8 cellular contexts compared by ENCODE assay signal in the genomic region with DNA sequence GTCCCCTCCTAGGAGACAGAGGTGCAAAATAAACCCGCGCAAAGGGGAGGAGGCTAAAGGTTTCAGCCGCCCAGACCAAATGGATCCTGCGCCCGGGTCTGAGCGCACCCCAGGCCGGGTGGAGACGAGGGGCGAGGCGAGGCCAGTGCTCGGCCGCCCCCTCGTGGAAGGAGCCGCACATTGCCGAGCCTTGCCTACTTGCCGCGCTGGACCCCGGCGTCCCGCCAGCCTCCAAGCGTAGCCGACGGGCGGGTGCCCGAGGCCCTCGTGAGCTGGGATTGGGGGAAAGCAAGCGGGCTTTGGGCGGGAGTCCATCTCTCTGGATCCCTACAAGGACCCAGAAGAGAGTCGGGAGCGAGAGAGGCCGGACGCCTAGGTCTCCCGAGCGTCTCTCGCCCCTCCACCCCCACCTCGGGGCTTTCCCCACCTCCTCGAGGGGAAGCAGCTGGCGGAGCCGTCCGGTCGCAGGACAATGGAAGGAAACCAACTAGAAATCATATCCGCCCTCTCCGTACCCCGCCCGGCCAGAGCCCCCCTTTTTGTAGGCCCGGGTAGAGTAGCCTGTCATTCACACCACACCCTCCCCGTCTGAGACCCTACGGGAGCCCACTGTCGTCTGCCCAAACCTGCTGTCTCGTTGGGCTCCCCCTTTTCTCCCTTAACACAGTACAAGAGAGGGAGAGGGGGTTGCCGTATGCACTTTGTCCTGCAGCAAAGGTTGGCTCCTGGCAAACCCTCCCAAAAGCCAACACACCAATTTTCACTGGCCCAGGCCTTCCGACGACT. TPM values are rescaled to one million over a fixed set of nuclear protein-coding genes. Genes with fewer than 3 reads are reported as not detected.
DNase-seq lines count a peak whose midpoint lies in the region; ATAC-seq and TF ChIP-seq lines count a peak whose summit lies in the region.

No MANE protein-coding gene starts in this region.

- BruUV-seq in Calu3 (replicated peaks; lab: Mats Ljungman, UMichigan) = no TSS peak

- H3K27me3 ChIP-seq in Karpas-422 (ENCODE audit: low read length) = no peaks in the 10 kb centered on the region
- H3K27me3 ChIP-seq in adipocyte (replicated peaks; ENCODE audit: control insufficient read depth, insufficient read depth, low read length) = no peaks in the 10 kb centered on the region

- H3K9me3 ChIP-seq in Karpas-422 (ENCODE audit: low read length) (no peaks in the 10 kb centered on the region), adipocyte (ENCODE audit: control insufficient read depth, low read length) (no peaks in the 10 kb centered on the region)

- H4K20me1 ChIP-seq in Karpas-422 (ENCODE audit: insufficient read depth, low read depth, low read length) = no peaks in the 10 kb centered on the region

- intact Hi-C loops in Calu3 (cut with micrococcal nuclease; ENCODE audit: unreplicated experiment) = no loop called here
- intact Hi-C loops in left ventricle myocardium superior (cut with micrococcal nuclease) = no loop called here

- DNase-seq in Calu3 = peak; percentile 81
- peak; percentile 90 for DNase-seq in Karpas-422
- peak; percentile 30 for DNase-seq in SW480 (ENCODE audit: low spot score)
- peak; percentile 90 for DNase-seq in adipocyte (ENCODE audit: low read depth)
- peak; percentile 91 for DNase-seq in left ventricle myocardium superior
- DNase-seq in pulmonary artery endothelial cell (ENCODE audit: low read depth, low spot score) = peak; percentile 91

- H3K4me1 ChIP-seq in Karpas-422 (ENCODE audit: low read length) (peaks cover 7% of the 10 kb centered on the region), adipocyte (ENCODE audit: control insufficient read depth, insufficient read depth, low read length) (peaks cover 44% of the 10 kb centered on the region)

- ATAC-seq in GM21515 (IDR thresholded peaks at IDR 0.05; ENCODE audit: unreplicated experiment) (peak; percentile 53), left ventricle myocardium superior (peak; percentile 66), HG03135 (IDR thresholded peaks at IDR 0.05; ENCODE audit: unreplicated experiment) (no peak)

- peak overlapping the region; percentile 47 for H3K4me2 ChIP-seq in Karpas-422 (ENCODE audit: low read depth, low read length, poor library complexity, severe bottlenecking)

- peak; percentile 70 for TF ChIP-seq CTCF in Calu3 (IDR thresholded peaks at IDR 0.05; ENCODE audit: unreplicated experiment)

- H3K36me3 ChIP-seq in Karpas-422 (ENCODE audit: insufficient read depth, low read length) = no peaks in the 10 kb centered on the region
- H3K36me3 ChIP-seq in adipocyte (ENCODE audit: control insufficient read depth, insufficient read depth, low read length, severe bottlenecking) = no peaks in the 10 kb centered on the region

- H3K4me3 ChIP-seq in Karpas-422 (ENCODE audit: low read length) = no peak overlapping the region; the same call in 1 of the 2 replicates
- H3K4me3 ChIP-seq in adipocyte (ENCODE audit: low read length) = peak overlapping the region; percentile 71

- no peaks in the 10 kb centered on the region for H3K4me1 Mint-ChIP-seq in Calu3 (ENCODE audit: low read depth, unreplicated experiment)

- H3K4me3 Mint-ChIP-seq in Calu3 (ENCODE audit: low read depth, unreplicated experiment) = peak overlapping the region; percentile 44

- no peak overlapping the region for H2AFZ ChIP-seq in Karpas-422 (ENCODE audit: low read length)

- peaks cover 26% of the 10 kb centered on the region for H3K27me3 Mint-ChIP-seq in Calu3 (ENCODE audit: unreplicated experiment)

- H3K36me3 Mint-ChIP-seq in Calu3 (ENCODE audit: insufficient read depth, unreplicated experiment) = peaks cover 30% of the 10 kb centered on the region

- CTCF ChIA-PET in Calu3 (lab: Charles Lee) = interaction anchor here (0.8 to 1.6 kb wide), 3 partner anchors 14 to 111 kb away, joined by 3 to 4 read pairs (median 3); a partner anchor contains a TSS

- H3K9ac ChIP-seq in Karpas-422 (ENCODE audit: low read length) (peak overlapping the region; percentile 41), adipocyte (ENCODE audit: low read length) (peak overlapping the region; percentile 80)

- H3K9me2 ChIP-seq in Karpas-422 (replicated peaks; ENCODE audit: insufficient read depth, low read length) = no peaks in the 10 kb centered on the region

- H3K27ac ChIP-seq in Karpas-422 (ENCODE audit: low read length) = no peak overlapping the region

- H3K9me3 Mint-ChIP-seq in Calu3 (ENCODE audit: low read depth, unreplicated experiment) = no peaks in the 10 kb centered on the region

- H3K27ac Mint-ChIP-seq in Calu3 (ENCODE audit: unreplicated experiment) = no peak overlapping the region

- H3K79me2 ChIP-seq in Karpas-422 (ENCODE audit: low read length) = no peaks in the 10 kb centered on the region

RNA-seq across cellular contexts. Expression of a gene that starts 0.7 kb away (rescaled TPM):
- total RNA-seq in Calu3 (2022) (not detected in 2 replicates), left ventricle myocardium superior (13.1 TPM), pulmonary artery endothelial cell (101 and 117 TPM in 2 replicates)
- not detected in 2 replicates for total RNA-seq in Karpas-422 (2014; rRNA removed; shearing (Covaris generic); ENCODE audit: low replicate concordance)

RNA-seq across cellular contexts. Expression of a gene that starts 9.8 kb away (rescaled TPM):
- total RNA-seq in Calu3 (2022) = 120 and 124 TPM in 2 replicates
- 107 and 310 TPM in 2 replicates for total RNA-seq in Karpas-422 (2014; rRNA removed; shearing (Covaris generic); ENCODE audit: low replicate concordance)
- total RNA-seq in left ventricle myocardium superior = 174 TPM
- total RNA-seq in pulmonary artery endothelial cell = 54.3 and 60.5 TPM in 2 replicates

RNA-seq across cellular contexts. Expression of a gene that starts 13.6 kb away (rescaled TPM):
- total RNA-seq in Calu3 (2022) (10.4 and 11.6 TPM in 2 replicates), left ventricle myocardium superior (1.2 TPM), pulmonary artery endothelial cell (0.92 and 1.4 TPM in 2 replicates)
- 1.3 and 6.0 TPM in 2 replicates for total RNA-seq in Karpas-422 (2014; rRNA removed; shearing (Covaris generic); ENCODE audit: low replicate concordance)

RNA-seq across cellular contexts. Expression of a gene that starts 21.7 kb away (rescaled TPM):
- total RNA-seq in Calu3 (2022) (not detected in 2 replicates), left ventricle myocardium superior (0.47 TPM), pulmonary artery endothelial cell (0.26 and 0.78 TPM in 2 replicates)
- not detected in 2 replicates for total RNA-seq in Karpas-422 (2014; rRNA removed; shearing (Covaris generic); ENCODE audit: low replicate concordance)

RNA-seq across cellular contexts. Expression of a gene that starts 26.3 kb away (rescaled TPM):
- total RNA-seq in Calu3 (2022) (not detected in 2 replicates), left ventricle myocardium superior (not detected), pulmonary artery endothelial cell (not detected in 2 replicates)
- total RNA-seq in Karpas-422 (2014; rRNA removed; shearing (Covaris generic); ENCODE audit: low replicate concordance) = not detected in 2 replicates

Comparison
In these comparisons a context has a peak if more than half of its experiments do, and no peak if none do; other contexts are left out.
1. DNase-seq: peak in every context shown above with its lines; median percentile 91 in left ventricle myocardium superior; 91 in pulmonary artery endothelial cell; 90 in Karpas-422; 90 in adipocyte; 81 in Calu3; 30 in SW480.
2. RNA of a gene that starts 0.7 kb away (total RNA-seq): 101 to 117 TPM in pulmonary artery endothelial cell and 13.1 TPM in left ventricle myocardium superior (single experiment); not detected in Calu3 and not detected in Karpas-422; every median in the first group is over 10 times any median in the second.